In genomic region chr1:84481317-84481716, GRCh38 we compare ENCODE assay signal across 15 cellular contexts. TPM values are rescaled to one million over a fixed set of nuclear protein-coding genes. Genes with fewer than 3 reads are reported as not detected.
DNase-seq lines count a peak whose midpoint lies in the region; ATAC-seq, FAIRE-seq and TF ChIP-seq lines count a peak whose summit lies in the region.
"Had no signal": no experiment of that assay in that cellular context is flagged by ENCODE, and none has a peak within 500 bp of the region (broad histone marks: within the 10 kb centered on the region; RNA-seq: fewer than 3 reads in every experiment).

No MANE protein-coding gene starts in this region.

- no peak overlapping the region for H3K23ac ChIP-seq in neuronal stem cell (ENCODE audit: low read depth, low read length, poor library complexity)

- peak overlapping the region; percentile 54 to 96 (median 58) for H3K4me3 Mint-ChIP-seq in T-cell

- no TSS peak for BruUV-seq in HepG2 (replicated peaks; lab: Mats Ljungman, UMichigan)

- H3K27ac Mint-ChIP-seq in T-cell: no peak overlapping the region

- no peak for TF ChIP-seq CTCF in HepG2 (CRISPR knock-in tag; IDR thresholded peaks at IDR 0.05)
- no peak for TF ChIP-seq CTCF in right lobe of liver (IDR thresholded peaks at IDR 0.05)
- TF ChIP-seq CTCF in fibroblast of lung (conservative IDR thresholded peaks at IDR 0.05 in 1 of 2, IDR thresholded peaks at IDR 0.05 in 1 of 2; ENCODE audit: low read depth in 1 of 2, low read length in 2 of 2): no peak
- no peak for TF ChIP-seq CTCF in ovary (IDR thresholded peaks at IDR 0.05)

- ATAC-seq in HepG2 (no peak), right lobe of liver (no peak), T-cell (replicated peaks in 1 of 4) (no peak)

- no peak overlapping the region for H2BK12ac ChIP-seq in neuronal stem cell (ENCODE audit: low read length)

- intact Hi-C loops in HepG2 (cut with micrococcal nuclease; ENCODE audit: unreplicated experiment) (loop anchor here (5.0 kb wide), 1 partner anchor 1091 kb away; no protein-coding TSS in a partner anchor), right lobe of liver (cut with DNase I) (no loop called here), ovary (cut with DNase I) (no loop called here)

- peaks cover 14% of the 10 kb centered on the region for H3K9me3 ChIP-seq in HepG2 (ENCODE audit: low read length)
- H3K9me3 ChIP-seq in right lobe of liver: no peaks in the 10 kb centered on the region
- no peaks in the 10 kb centered on the region for H3K9me3 ChIP-seq in fibroblast of lung (ENCODE audit: control insufficient read depth, insufficient read depth, low read depth, low read length)
- H3K9me3 ChIP-seq in ovary: peaks cover 0 to 2% of the 10 kb centered on the region in 2 donors
- peaks cover 2 to 20% of the 10 kb centered on the region in 2 donors for H3K9me3 ChIP-seq in neuronal stem cell (replicated peaks in 1 of 2; ENCODE audit: control insufficient read depth in 2 of 2, insufficient read depth in 1 of 2, low read depth in 1 of 2, low read length in 2 of 2)
- H3K9me3 ChIP-seq: BE2C had no signal

- peaks cover 58 to 62% (median 59%) of the 10 kb centered on the region in 3 donors for H3K4me1 Mint-ChIP-seq in T-cell

- POLR2A ChIA-PET in HepG2 (lab: Yijun Ruan, JAX) (interaction anchor here (3.5 kb wide), 1 partner anchor 25 kb away, joined by 22 read pairs; the partner anchor contains the start of genes GNG5 and SPATA1), T-cell (lab: Charles Lee) (interaction anchor here in 1 of 2 donors (1.0 to 1.1 kb wide), 2 partner anchors 10 to 22 kb away, joined by 3 to 5 read pairs; no protein-coding TSS in a partner anchor)

- H3K27ac ChIP-seq in HepG2 (ENCODE audit: extremely low read length, insufficient read depth, low read length) (no peak overlapping the region), right lobe of liver (no peak overlapping the region), fibroblast of lung (ENCODE audit: insufficient read depth, low read length) (no peak overlapping the region), ovary (no peak overlapping the region), neuronal stem cell (replicated peaks; ENCODE audit: low read length) (no peak overlapping the region)

- no peak overlapping the region for H3K18ac ChIP-seq in neuronal stem cell (ENCODE audit: low read length)

- CTCF ChIA-PET in HepG2 (lab: Yijun Ruan, JAX; ENCODE audit: low intra/inter-chr PET ratio, low total read pairs) (no interaction called here), T-cell (lab: Charles Lee) (interaction anchor here (0.5 to 2.0 kb wide), 8 partner anchors 25 to 464 kb away, joined by 3 to 7 read pairs (median 4); partner anchors contain the start of genes SPATA1 (in 2 of the 2), GNG5 (in 1 of the 2) and PRKACB (in 1 of the 2))

- H4K91ac ChIP-seq in neuronal stem cell (ENCODE audit: low read depth, low read length, poor library complexity): no peak overlapping the region

- H4K20me1 ChIP-seq in HepG2 (ENCODE audit: insufficient read depth, low read length) (0 out of 2 replicates have a peak, but pooled peaks cover 2% of the 10 kb centered on the region), fibroblast of lung (ENCODE audit: control insufficient read depth, extremely low read depth, insufficient read depth, low read length) (no peaks in the 10 kb centered on the region)

- H3K27me3 Mint-ChIP-seq in T-cell: peaks cover 8 to 13% of the 10 kb centered on the region in 2 donors

- no peak overlapping the region for H3K9ac ChIP-seq in HepG2 (ENCODE audit: insufficient read depth, low read depth, low read length)
- no peak overlapping the region for H3K9ac ChIP-seq in fibroblast of lung (ENCODE audit: insufficient read depth, low read length)
- no peak overlapping the region for H3K9ac ChIP-seq in neuronal stem cell (ENCODE audit: low read depth, low read length, poor library complexity)

- no peak overlapping the region for H4K8ac ChIP-seq in neuronal stem cell (ENCODE audit: low read depth, low read length)

- no peak overlapping the region for H3K14ac ChIP-seq in neuronal stem cell (ENCODE audit: low read length)

- DNase-seq in HepG2 (ENCODE audit: low spot score) (no peak), right lobe of liver (no peak), T-cell (no peak), fibroblast of lung (ENCODE audit: low read depth in 2 of 2) (no peak), NCI-H226 (no peak), H54 (ENCODE audit: insufficient read length, low spot score) (no peak), ovary (no peak), neuronal stem cell (ENCODE audit: low spot score) (no peak)
- DNase-seq: activated CD8-positive, alpha-beta memory T cell treated with anti-CD3 and anti-CD28 coated beads, Interleukin-2, amount 50 U/mL, for 4 hours; BE2C; effector CD8-positive, alpha-beta T cell; foreskin melanocyte; NCI-H1694; NCI-H526 treated with DMSO at 0.1 percent for 48 hours; Right ventricle myocardium superior had no signal

- WGBS in HepG2 (ENCODE audit: low lambda C conversion rate): 93% methylated on average over 2 of the region's 2 CpGs
- WGBS in right lobe of liver (ENCODE audit: insufficient coverage, low coverage, low lambda C conversion rate, missing lambda C conversion rate): 92% methylated on average over 2 of the region's 2 CpGs
- WGBS in ovary, 3 donors: 81 to 91% (median 86%) methylated on average over 2 of the region's 2 CpGs
- no CpG with 5 or more reads among the region's 2 CpGs for WGBS in neuronal stem cell (ENCODE audit: extremely low coverage in 2 of 2, insufficient read length in 2 of 2, insufficient replicate concordance in 1 of 2), 2 donors

- H3K36me3 Mint-ChIP-seq in T-cell: peaks cover 49% of the 10 kb centered on the region

- in situ Hi-C loops in HepG2 (cut with HindIII; ENCODE audit: extremely low pct_ligation_motif_present, low pct_unique_long_range_greater_than_20kb): no loop called here

- H3K4ac ChIP-seq in neuronal stem cell (ENCODE audit: low read length): no peak overlapping the region

- FAIRE-seq in HepG2 (lab: Jason Lieb, UNC) (no peak), H54 (lab: Jason Lieb, UNC) (no peak)

- H2BK5ac ChIP-seq in neuronal stem cell (ENCODE audit: low read length): no peak overlapping the region

- H2BK15ac ChIP-seq in neuronal stem cell (ENCODE audit: low read length): no peak overlapping the region

- H2BK120ac ChIP-seq in neuronal stem cell (ENCODE audit: low read depth, low read length): no peak overlapping the region

- H3K27me3 ChIP-seq in HepG2 (ENCODE audit: control insufficient read depth in 1 of 2, insufficient read depth in 2 of 2, low read length in 2 of 2): no peaks in the 10 kb centered on the region; a peak in 1 of 5 replicates
- peaks cover 0 to 3% of the 10 kb centered on the region in 2 donors for H3K27me3 ChIP-seq in right lobe of liver
- H3K27me3 ChIP-seq in fibroblast of lung (ENCODE audit: control insufficient read depth, insufficient read depth, low read length): no peaks in the 10 kb centered on the region
- no peaks in the 10 kb centered on the region for H3K27me3 ChIP-seq in ovary
- H3K27me3 ChIP-seq in neuronal stem cell (ENCODE audit: control insufficient read depth in 3 of 3, insufficient read depth in 3 of 3, low read depth in 1 of 3, low read length in 3 of 3): peaks cover 0 to 6% (median 3%) of the 10 kb centered on the region in 3 experiments
- H3K27me3 ChIP-seq: BE2C had no signal

- TF ChIP-seq EP300 in HepG2 (IDR thresholded peaks at IDR 0.05; ENCODE audit: low read depth in 2 of 2, low read length in 2 of 2) (no peak), HepG2 (CRISPR knock-in tag; IDR thresholded peaks at IDR 0.05; ENCODE audit: borderline replicate concordance) (no peak), ovary (IDR thresholded peaks at IDR 0.05) (no peak)

- H3K79me2 ChIP-seq in HepG2 (ENCODE audit: insufficient read depth, low read length) (peaks cover 23% of the 10 kb centered on the region), fibroblast of lung (ENCODE audit: control insufficient read depth, insufficient read depth, low read length) (peaks cover 30% of the 10 kb centered on the region)

- TF ChIP-seq POLR2A in HepG2 (IDR thresholded peaks at IDR 0.05; ENCODE audit: insufficient read depth in 1 of 2, low read depth in 2 of 2, low read length in 2 of 2) (no peak), right lobe of liver (IDR thresholded peaks at IDR 0.05) (no peak), H54 (IDR thresholded peaks at IDR 0.05; ENCODE audit: low read depth, low read length) (no peak), ovary (IDR thresholded peaks at IDR 0.05) (no peak)

- H3K36me3 ChIP-seq in HepG2 (replicated peaks in 1 of 2; ENCODE audit: control insufficient read depth in 1 of 2, insufficient read depth in 2 of 2, low read length in 2 of 2): peaks cover 0 to 24% of the 10 kb centered on the region in 2 experiments
- peaks cover 0 to 17% (median under 1%) of the 10 kb centered on the region in 4 donors for H3K36me3 ChIP-seq in right lobe of liver
- H3K36me3 ChIP-seq in fibroblast of lung (ENCODE audit: control insufficient read depth, insufficient read depth, low read length): no peaks in the 10 kb centered on the region
- no peaks in the 10 kb centered on the region for H3K36me3 ChIP-seq in ovary
- H3K36me3 ChIP-seq in neuronal stem cell (replicated peaks in 1 of 2; ENCODE audit: control insufficient read depth in 2 of 2, insufficient read depth in 2 of 2, low read length in 2 of 2): peaks cover 0 to 53% of the 10 kb centered on the region in 2 donors
- H3K36me3 ChIP-seq: BE2C had no signal

- H2AFZ ChIP-seq in HepG2 (ENCODE audit: low read length) (no peak overlapping the region), fibroblast of lung (ENCODE audit: low read length) (no peak overlapping the region), neuronal stem cell (ENCODE audit: low read length) (no peak overlapping the region)

- H3K79me1 ChIP-seq in neuronal stem cell (ENCODE audit: low read depth, low read length): no peaks in the 10 kb centered on the region

- peaks cover 4 to 18% (median 5%) of the 10 kb centered on the region in 3 donors for H3K9me3 Mint-ChIP-seq in T-cell

- H3K4me2 ChIP-seq in HepG2 (ENCODE audit: low read depth, low read length) (peak overlapping the region; percentile 29), fibroblast of lung (ENCODE audit: extremely low read depth, insufficient read depth, low read length) (peak overlapping the region; percentile 77), neuronal stem cell (ENCODE audit: insufficient read depth, low read length, poor library complexity, severe bottlenecking) (no peak overlapping the region)

- TF ChIP-seq RAD21 in HepG2 (CRISPR knock-in tag; IDR thresholded peaks at IDR 0.05): no peak

- H3K4me1 ChIP-seq in HepG2 (ENCODE audit: insufficient read depth, low read length): peaks cover 20% of the 10 kb centered on the region
- H3K4me1 ChIP-seq in right lobe of liver: peaks cover 0 to 13% (median 4%) of the 10 kb centered on the region in 4 donors
- peaks cover 2% of the 10 kb centered on the region for H3K4me1 ChIP-seq in fibroblast of lung (ENCODE audit: control insufficient read depth, extremely low read depth, insufficient read depth, low read length)
- H3K4me1 ChIP-seq in ovary (ENCODE audit: insufficient read depth): peaks cover 5% of the 10 kb centered on the region
- H3K4me1 ChIP-seq in neuronal stem cell (ENCODE audit: control insufficient read depth in 2 of 2, insufficient read depth in 1 of 2, low read depth in 1 of 2, low read length in 2 of 2): peaks cover 0 to 4% of the 10 kb centered on the region in 2 donors
- H3K4me1 ChIP-seq: BE2C had no signal

- H2AK5ac ChIP-seq in neuronal stem cell (ENCODE audit: low read depth, low read length): no peak overlapping the region

- H3K4me3 ChIP-seq in HepG2 (replicated peaks in 1 of 3; ENCODE audit: insufficient read depth in 1 of 3, low read depth in 2 of 3, low read length in 3 of 3): no peak overlapping the region; a peak in 1 of 6 replicates
- no peak overlapping the region for H3K4me3 ChIP-seq in right lobe of liver
- H3K4me3 ChIP-seq in fibroblast of lung (replicated peaks in 1 of 4; ENCODE audit: control extremely low read depth in 1 of 4, insufficient read depth in 1 of 4, low read depth in 3 of 4, low read length in 4 of 4): no peak overlapping the region
- H3K4me3 ChIP-seq in ovary: no peak overlapping the region
- no peak overlapping the region for H3K4me3 ChIP-seq in neuronal stem cell (ENCODE audit: low read length in 2 of 2)

RNA-seq across cellular contexts. Expression of gene RPF1, which starts 2.3 kb away (rescaled TPM):
- total RNA-seq in HepG2 (2016; rRNA removed; fragmentation: Illumina TruSeq; extraction: Trizol): 39.0 and 58.4 TPM in 2 replicates
- total RNA-seq in HepG2 (2016; cell fraction: cytosol; rRNA removed; fragmentation: Illumina TruSeq; extraction: Trizol; ENCODE audit: low read depth): 11.4 and 13.2 TPM in 2 replicates
- 41.0 and 60.2 TPM in 2 replicates for total RNA-seq in HepG2 (2016; cell fraction: insoluble cytoplasmic fraction; rRNA removed; fragmentation: Illumina TruSeq; extraction: Trizol)
- 14.7 and 18.8 TPM in 2 replicates for total RNA-seq in HepG2 (2016; cell fraction: membrane; rRNA removed; fragmentation: Illumina TruSeq; extraction: Trizol)
- 23.2 and 24.9 TPM in 2 replicates for total RNA-seq in HepG2 (2016; cell fraction: nucleus; rRNA removed; fragmentation: Illumina TruSeq; extraction: Trizol)
- 18.0 and 23.0 TPM in 2 replicates for polyA plus RNA-seq in HepG2 (2011; rRNA removed)
- 8.8 and 12.7 TPM in 2 replicates for polyA plus RNA-seq in HepG2 (2011; cell fraction: cytosol; rRNA removed)
- 5.6 and 6.2 TPM in 2 replicates for polyA plus RNA-seq in HepG2 (2011; cell fraction: nucleus; rRNA removed)
- polyA plus RNA-seq in HepG2 (2012): 16.9 and 23.4 TPM in 2 replicates
- polyA plus RNA-seq in HepG2 (2016; cell fraction: cytosol; fragmentation: Illumina TruSeq; extraction: Trizol; ENCODE audit: low read depth): 7.7 and 8.5 TPM in 2 replicates
- polyA plus RNA-seq in HepG2 (2016; cell fraction: insoluble cytoplasmic fraction; fragmentation: Illumina TruSeq; extraction: Trizol; ENCODE audit: low read depth): 63.0 and 69.9 TPM in 2 replicates
- 8.8 and 11.0 TPM in 2 replicates for polyA plus RNA-seq in HepG2 (2016; cell fraction: membrane; fragmentation: Illumina TruSeq; extraction: Trizol; ENCODE audit: low read depth)
- polyA plus RNA-seq in HepG2 (2016; cell fraction: nucleus; fragmentation: Illumina TruSeq; extraction: Trizol; ENCODE audit: insufficient read depth, low read depth): 31.5 and 32.8 TPM in 2 replicates
- 1.8 and 7.1 TPM in 2 replicates for polyA minus RNA-seq in HepG2 (2011; rRNA and poly(A)+ RNA removed; ENCODE audit: low replicate concordance)
- 6.5 and 7.5 TPM in 2 replicates for polyA minus RNA-seq in HepG2 (2011; cell fraction: cytosol; rRNA and poly(A)+ RNA removed)
- polyA minus RNA-seq in HepG2 (2011; cell fraction: nucleus; rRNA and poly(A)+ RNA removed): 18.3 and 21.5 TPM in 2 replicates
- 10 to 100 TPM in 5 of 6 experiments, 1 to 10 TPM in 1; 8.6 to 29.7 (median 14.0) TPM for total RNA-seq in right lobe of liver
- 10 to 100 TPM; 40.8 to 52.1 (median 43.6) TPM for total RNA-seq in T-cell
- 31.6 and 32.2 TPM in 2 replicates for total RNA-seq in fibroblast of lung
- polyA plus RNA-seq in fibroblast of lung: 40.6 and 44.2 TPM in 2 replicates
- 32.6 and 36.9 TPM in 2 replicates for polyA plus RNA-seq in fibroblast of lung (2012)
- polyA minus RNA-seq in fibroblast of lung (ENCODE audit: low replicate concordance): 0.59 TPM in 1 of 2 replicates, not detected in the other
- total RNA-seq in ovary: 10 to 100 TPM; 19.5 to 28.0 (median 24.8) TPM
- 10 to 100 TPM; 27.8 to 35.2 TPM for polyA plus RNA-seq in ovary
- polyA plus RNA-seq in neuronal stem cell (2013, experiment 1 of 2): 74.4 TPM
- 75.3 TPM for polyA plus RNA-seq in neuronal stem cell (2013, experiment 2 of 2)

RNA-seq across cellular contexts. Expression of gene SPATA1, which starts 24.9 kb away (rescaled TPM):
- total RNA-seq in HepG2 (2016; rRNA removed; fragmentation: Illumina TruSeq; extraction: Trizol) (1.1 and 1.4 TPM in 2 replicates), right lobe of liver (1 to 10 TPM in 3 of 6 experiments, under 1 TPM in 3; 0.31 to 1.7 (median 0.92) TPM), T-cell (1 to 10 TPM in 4 of 5 donors, under 1 TPM in 1; 0.25 to 3.5 (median 2.3) TPM), fibroblast of lung (1.0 and 1.7 TPM in 2 replicates), ovary (1 to 10 TPM in 2 of 7 donors, under 1 TPM in 4, not detected in 1; 0.12 to 1.9 (median 0.62) TPM)
- total RNA-seq in HepG2 (2016; cell fraction: cytosol; rRNA removed; fragmentation: Illumina TruSeq; extraction: Trizol; ENCODE audit: low read depth): 1.5 and 2.6 TPM in 2 replicates
- 1.5 and 1.7 TPM in 2 replicates for total RNA-seq in HepG2 (2016; cell fraction: insoluble cytoplasmic fraction; rRNA removed; fragmentation: Illumina TruSeq; extraction: Trizol)
- total RNA-seq in HepG2 (2016; cell fraction: membrane; rRNA removed; fragmentation: Illumina TruSeq; extraction: Trizol): 1.4 and 1.8 TPM in 2 replicates
- total RNA-seq in HepG2 (2016; cell fraction: nucleus; rRNA removed; fragmentation: Illumina TruSeq; extraction: Trizol): 4.6 and 6.0 TPM in 2 replicates
- polyA plus RNA-seq in HepG2 (2011; rRNA removed) (0.70 and 0.93 TPM in 2 replicates), fibroblast of lung (0.54 and 0.96 TPM in 2 replicates), ovary (under 1 TPM; 0.18 to 0.22 TPM)
- polyA plus RNA-seq in HepG2 (2011; cell fraction: cytosol; rRNA removed): 0.40 TPM in 2 replicates
- polyA plus RNA-seq in HepG2 (2011; cell fraction: nucleus; rRNA removed): 0.56 and 1.9 TPM in 2 replicates
- polyA plus RNA-seq in HepG2 (2012): 0.61 and 0.76 TPM in 2 replicates
- polyA plus RNA-seq in HepG2 (2016; cell fraction: cytosol; fragmentation: Illumina TruSeq; extraction: Trizol; ENCODE audit: low read depth): 0.62 and 0.69 TPM in 2 replicates
- polyA plus RNA-seq in HepG2 (2016; cell fraction: insoluble cytoplasmic fraction; fragmentation: Illumina TruSeq; extraction: Trizol; ENCODE audit: low read depth): 1.3 TPM in 2 replicates
- polyA plus RNA-seq in HepG2 (2016; cell fraction: membrane; fragmentation: Illumina TruSeq; extraction: Trizol; ENCODE audit: low read depth): 0.56 and 0.57 TPM in 2 replicates
- polyA plus RNA-seq in HepG2 (2016; cell fraction: nucleus; fragmentation: Illumina TruSeq; extraction: Trizol; ENCODE audit: insufficient read depth, low read depth): 3.9 and 5.5 TPM in 2 replicates
- polyA minus RNA-seq in HepG2 (2011; rRNA and poly(A)+ RNA removed; ENCODE audit: low replicate concordance): 0.52 TPM in 1 of 2 replicates, not detected in the other
- not detected in 2 replicates for polyA minus RNA-seq in HepG2 (2011; cell fraction: cytosol; rRNA and poly(A)+ RNA removed)
- polyA minus RNA-seq in HepG2 (2011; cell fraction: nucleus; rRNA and poly(A)+ RNA removed): 6.2 and 8.1 TPM in 2 replicates
- polyA plus RNA-seq in fibroblast of lung (2012): 0.66 and 0.98 TPM in 2 replicates
- polyA minus RNA-seq in fibroblast of lung (ENCODE audit: low replicate concordance): not detected in 2 replicates
- polyA plus RNA-seq in neuronal stem cell (2013, experiment 1 of 2): 9.9 TPM
- polyA plus RNA-seq in neuronal stem cell (2013, experiment 2 of 2): 13.4 TPM

RNA-seq across cellular contexts. Expression of gene GNG5, which starts 25.1 kb away (rescaled TPM):
- total RNA-seq in HepG2 (2016; rRNA removed; fragmentation: Illumina TruSeq; extraction: Trizol) (137 and 176 TPM in 2 replicates), right lobe of liver (10 to 100 TPM; 44.5 to 85.0 (median 54.6) TPM), T-cell (10 to 100 TPM; 21.7 to 41.1 (median 34.9) TPM), fibroblast of lung (9.5 and 13.7 TPM in 2 replicates), ovary (10 to 100 TPM; 26.2 to 86.6 (median 49.1) TPM)
- total RNA-seq in HepG2 (2016; cell fraction: cytosol; rRNA removed; fragmentation: Illumina TruSeq; extraction: Trizol; ENCODE audit: low read depth): 111 and 162 TPM in 2 replicates
- total RNA-seq in HepG2 (2016; cell fraction: insoluble cytoplasmic fraction; rRNA removed; fragmentation: Illumina TruSeq; extraction: Trizol): 135 and 157 TPM in 2 replicates
- 165 and 190 TPM in 2 replicates for total RNA-seq in HepG2 (2016; cell fraction: membrane; rRNA removed; fragmentation: Illumina TruSeq; extraction: Trizol)
- total RNA-seq in HepG2 (2016; cell fraction: nucleus; rRNA removed; fragmentation: Illumina TruSeq; extraction: Trizol): 98.7 and 103 TPM in 2 replicates
- polyA plus RNA-seq in HepG2 (2011; rRNA removed) (84.5 and 103 TPM in 2 replicates), fibroblast of lung (59.4 and 73.3 TPM in 2 replicates), ovary (100 to 1,000 TPM in 1 of 2 donors, 10 to 100 TPM in 1; 82.0 to 211 TPM)
- 72.2 and 82.3 TPM in 2 replicates for polyA plus RNA-seq in HepG2 (2011; cell fraction: cytosol; rRNA removed)
- polyA plus RNA-seq in HepG2 (2011; cell fraction: nucleus; rRNA removed): 31.6 and 37.4 TPM in 2 replicates
- 267 and 273 TPM in 2 replicates for polyA plus RNA-seq in HepG2 (2012)
- polyA plus RNA-seq in HepG2 (2016; cell fraction: cytosol; fragmentation: Illumina TruSeq; extraction: Trizol; ENCODE audit: low read depth): 391 and 599 TPM in 2 replicates
- polyA plus RNA-seq in HepG2 (2016; cell fraction: insoluble cytoplasmic fraction; fragmentation: Illumina TruSeq; extraction: Trizol; ENCODE audit: low read depth): 441 and 499 TPM in 2 replicates
- polyA plus RNA-seq in HepG2 (2016; cell fraction: membrane; fragmentation: Illumina TruSeq; extraction: Trizol; ENCODE audit: low read depth): 465 and 566 TPM in 2 replicates
- polyA plus RNA-seq in HepG2 (2016; cell fraction: nucleus; fragmentation: Illumina TruSeq; extraction: Trizol; ENCODE audit: insufficient read depth, low read depth): 331 and 334 TPM in 2 replicates
- 19.2 and 23.2 TPM in 2 replicates for polyA minus RNA-seq in HepG2 (2011; rRNA and poly(A)+ RNA removed; ENCODE audit: low replicate concordance)
- polyA minus RNA-seq in HepG2 (2011; cell fraction: cytosol; rRNA and poly(A)+ RNA removed): 44.8 and 47.3 TPM in 2 replicates
- 31.7 and 40.7 TPM in 2 replicates for polyA minus RNA-seq in HepG2 (2011; cell fraction: nucleus; rRNA and poly(A)+ RNA removed)
- polyA plus RNA-seq in fibroblast of lung (2012): 207 and 262 TPM in 2 replicates
- 20.0 and 25.4 TPM in 2 replicates for polyA minus RNA-seq in fibroblast of lung (ENCODE audit: low replicate concordance)
- 300 TPM for polyA plus RNA-seq in neuronal stem cell (2013, experiment 1 of 2)
- 297 TPM for polyA plus RNA-seq in neuronal stem cell (2013, experiment 2 of 2)
